Comparison of ENCODE assay signal across 8 cellular contexts in the genomic region with DNA sequence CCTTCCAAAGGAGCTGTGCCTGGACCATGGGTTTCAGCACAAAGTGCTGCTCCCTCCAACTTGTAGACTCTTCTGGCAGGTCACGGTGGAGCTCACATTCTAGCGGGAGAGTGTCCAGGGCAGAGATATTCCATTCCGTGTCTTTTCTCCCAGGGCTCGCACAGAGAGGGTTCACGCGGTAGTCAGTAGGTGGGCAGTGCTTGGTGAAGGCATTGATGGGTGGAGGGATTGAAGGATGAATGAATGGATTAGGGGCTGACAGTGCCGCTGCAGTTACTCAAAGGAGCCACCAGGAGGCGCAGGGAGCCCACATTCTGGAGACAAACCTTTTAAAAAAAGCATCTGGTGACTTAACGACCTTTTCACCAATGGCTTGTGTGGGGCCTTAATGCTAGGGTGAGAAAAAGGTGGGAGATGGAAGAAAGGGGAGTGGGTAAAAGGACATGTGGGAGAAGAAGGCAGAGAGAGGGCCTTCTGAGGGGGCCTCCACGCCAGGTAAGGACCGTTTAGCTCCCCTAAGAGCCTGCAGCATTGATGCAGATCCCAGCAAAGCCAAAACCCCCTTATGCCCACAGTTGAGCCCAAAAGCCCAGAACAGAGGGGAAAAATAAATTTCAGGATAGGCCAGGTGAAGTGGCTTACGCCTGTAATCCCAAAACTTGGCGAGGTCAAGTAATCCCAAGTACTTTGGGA. TPM values are rescaled to one million over a fixed set of nuclear protein-coding genes. Genes with fewer than 3 reads are reported as not detected.
A peak's percentile ranks its signal among the peaks of the same experiment; 100 is the strongest.
DNase-seq lines count a peak whose midpoint lies in the region; ATAC-seq and TF ChIP-seq lines count a peak whose summit lies in the region.

No MANE protein-coding gene starts in this region.

- no peak overlapping the region for H3K9ac ChIP-seq in H9 (ENCODE audit: extremely low read depth, insufficient read length, low read length)

- H2BK120ac ChIP-seq in H9 (ENCODE audit: low read depth, low read length, poor library complexity, severe bottlenecking), result no peak overlapping the region

- H3K23ac ChIP-seq in H9 (ENCODE audit: insufficient read length, low read depth, low read length), result no peak overlapping the region

- H3K56ac ChIP-seq in H9 (ENCODE audit: insufficient read length, low read depth, low read length), result no peak overlapping the region

- no peak overlapping the region for H2BK12ac ChIP-seq in H9 (ENCODE audit: insufficient read length, low read depth, low read length)

- H2BK15ac ChIP-seq in H9 (ENCODE audit: low read depth, low read length), result no peak overlapping the region

- H3K4me1 ChIP-seq in H9 (ENCODE audit: insufficient read depth, low read length), result no peaks in the 10 kb centered on the region

- peaks cover 3% of the 10 kb centered on the region for H3K27me3 Mint-ChIP-seq in H9 (ENCODE audit: low read depth)

- no peak overlapping the region for H4K91ac ChIP-seq in H9 (ENCODE audit: insufficient read length, low read depth, low read length)

- no peak overlapping the region for H3T11ph ChIP-seq in H9 (ENCODE audit: low read length)

- no peaks in the 10 kb centered on the region for H3K23me2 ChIP-seq in H9 (ENCODE audit: insufficient read length, low read depth, low read length, poor library complexity, severe bottlenecking)

- no peak for ATAC-seq in GM19351 (IDR thresholded peaks at IDR 0.05; ENCODE audit: unreplicated experiment)

- no peaks in the 10 kb centered on the region for H4K20me1 ChIP-seq in H9 (ENCODE audit: control insufficient read depth, insufficient read depth, insufficient read length)

- no peak overlapping the region for H3K14ac ChIP-seq in H9 (ENCODE audit: insufficient read depth, low read length)

- H3K27ac ChIP-seq in H9 (ENCODE audit: insufficient read length, low read depth, low read length), result no peak overlapping the region

- no peak overlapping the region for H3K4me2 ChIP-seq in H9 (ENCODE audit: insufficient read depth, insufficient read length, low read length)

- H3K4ac ChIP-seq in H9 (ENCODE audit: low read depth, low read length), result no peak overlapping the region

- peaks cover 9 to 18% of the 10 kb centered on the region in 2 experiments for H3K4me1 Mint-ChIP-seq in H9

- H4K8ac ChIP-seq in H9 (replicated peaks; ENCODE audit: insufficient read length, low read depth, low read length), result no peak overlapping the region

- H4K5ac ChIP-seq in H9 (ENCODE audit: insufficient read length, low read depth, low read length), result no peak overlapping the region

- H2BK20ac ChIP-seq in H9 (ENCODE audit: low read depth, low read length, poor library complexity, severe bottlenecking), result no peak overlapping the region

- H3K27me3 ChIP-seq in H9 (ENCODE audit: insufficient read depth, low read length), result no peaks in the 10 kb centered on the region

- H3K36me3 Mint-ChIP-seq in H9 (ENCODE audit: insufficient read depth in 1 of 3, low read depth in 3 of 3), result peaks cover 0 to 4% (median 0%) of the 10 kb centered on the region in 3 experiments; a peak in 2 of 7 replicates

- TF ChIP-seq CTCF in H9 (conservative IDR thresholded peaks at IDR 0.05), result peak; percentile 98

- no peak overlapping the region for H3K4me3 Mint-ChIP-seq in H9

- no peaks in the 10 kb centered on the region for H3K79me1 ChIP-seq in H9 (ENCODE audit: insufficient read depth, low read depth, low read length, poor library complexity, severe bottlenecking)

- no peaks in the 10 kb centered on the region for H3K79me2 ChIP-seq in H9 (ENCODE audit: insufficient read depth, low read length)

- H3K9me3 ChIP-seq in H9 (ENCODE audit: control insufficient read depth, low read depth, low read length), result no peaks in the 10 kb centered on the region

- no CpG with 5 or more reads among the region's 13 CpGs for WGBS in H9 (ENCODE audit: extremely low coverage, insufficient read length, low lambda C conversion rate)

- H2BK5ac ChIP-seq in H9 (ENCODE audit: insufficient read length, low read length), result no peak overlapping the region

- H3K27ac Mint-ChIP-seq in H9, result no peak overlapping the region; a peak in 1 of 7 replicates

- no peak overlapping the region for H2AK5ac ChIP-seq in H9 (ENCODE audit: insufficient read length, low read length)

- H2AFZ ChIP-seq in H9 (ENCODE audit: low read length), result no peak overlapping the region

- H3K18ac ChIP-seq in H9 (ENCODE audit: insufficient read length, low read depth, low read length), result no peak overlapping the region

- DNase-seq in AML-193 (lab: John Stamatoyannopoulos, UW) (peak; percentile 52 to 63), H9 (peak; percentile 75), NCI-H526 (lab: John Stamatoyannopoulos, UW) (peak; percentile 71 to 87), ecto neural progenitor cell (ENCODE audit: low spot score) (peak; percentile 80), medulla oblongata (ENCODE audit: extremely low spot score) (peak; percentile 75)
- DNase-seq in activated CD4-positive, alpha-beta T cell treated with anti-CD3 and anti-CD28 coated beads, Interleukin-2, amount 50 U/mL, for 4 hours, result peak; percentile 60 to 67
- DNase-seq in stimulated activated CD8-positive, alpha-beta memory T cell treated with anti-CD3 and anti-CD28 coated beads, Interleukin-4, amount 100 ng/mL, for 24 hours (ENCODE audit: low read depth), result peak; percentile 45

- H3K9me3 Mint-ChIP-seq in H9, result peaks cover 5 to 12% of the 10 kb centered on the region in 2 experiments; a peak in 4 of 5 replicates

RNA-seq across cellular contexts. Expression of a gene that starts 17.5 kb away (rescaled TPM):
- total RNA-seq in H9 (2021), result 10.3 and 11.5 TPM in 2 replicates

RNA-seq across cellular contexts. Expression of a gene that starts 47.8 kb away (rescaled TPM):
- total RNA-seq in H9 (2021), result 3.2 and 3.3 TPM in 2 replicates
